23 cellular contexts compared by ENCODE assay signal in genomic region chr3:138940446-138940845, GRCh38. TPM values are rescaled to one million over a fixed set of nuclear protein-coding genes. Genes with fewer than 3 reads are reported as not detected.
"Had no signal": no experiment of that assay in that cellular context is flagged by ENCODE, and none has a peak within 500 bp of the region (broad histone marks: within the 10 kb centered on the region; RNA-seq: fewer than 3 reads in every experiment).

No MANE protein-coding gene starts in this region.

- H3K4me3 ChIP-seq: colonic mucosa, gastrocnemius medialis, left ventricle myocardium inferior, lower lobe of right lung, pancreas, psoas muscle, stomach, thoracic aorta, transverse colon had no signal

- DNase-seq: colonic mucosa; dermis blood vessel endothelial cell; effector CD4-positive, alpha-beta T cell; gastrocnemius medialis; immature natural killer cell; kidney; left cardiac atrium; left ventricle myocardium inferior; lower lobe of right lung; midbrain; nucleus accumbens; pancreas; psoas muscle; small intestine; stimulated activated CD4-positive, alpha-beta T cell treated with anti-CD3 and anti-CD28 coated beads, Interleukin-12 subunit alpha, Interleukin-12 subunit beta, amount 100 ng/mL, for 4 hours; stimulated activated naive CD4-positive, alpha-beta T cell; stomach; substantia nigra; transverse colon had no signal

- H3K36me3 ChIP-seq: colonic mucosa, gastrocnemius medialis, left ventricle myocardium inferior, lower lobe of right lung, neural progenitor cell, pancreas, stomach, thoracic aorta, transverse colon had no signal

- FAIRE-seq: kidney, pancreas, small intestine had no signal

- H3K27ac ChIP-seq: colonic mucosa, gastrocnemius medialis, left ventricle myocardium inferior, lower lobe of right lung, neural progenitor cell, pancreas, psoas muscle, stomach, transverse colon had no signal

- H3K9ac ChIP-seq: neural progenitor cell had no signal

- H2AFZ ChIP-seq: neural progenitor cell had no signal

- H3K9me3 ChIP-seq: colonic mucosa, gastrocnemius medialis, left ventricle myocardium inferior, lower lobe of right lung, pancreas, psoas muscle, stomach, thoracic aorta, transverse colon had no signal

RNA-seq across cellular contexts. Expression of gene FOXL2, which starts 6.5 kb away (rescaled TPM):
- total RNA-seq: dermis blood vessel endothelial cell; gastrocnemius medialis; kidney; left cardiac atrium; left ventricle myocardium inferior; lower lobe of right lung; natural killer cell treated with Interleukin-12 subunit alpha and Interleukin-12 subunit beta and Interleukin-15 and Interleukin-18, amount 100 ng/mL, for 72 hours; stomach; thoracic aorta; transverse colon; urinary bladder had no signal
- polyA plus RNA-seq: immature natural killer cell, small intestine, stomach, urinary bladder had no signal

RNA-seq across cellular contexts. Expression of gene FOXL2NB, which starts 6.6 kb away (rescaled TPM):
- total RNA-seq: colonic mucosa; gastrocnemius medialis; kidney; left cardiac atrium; left ventricle myocardium inferior; lower lobe of right lung; natural killer cell treated with Interleukin-12 subunit alpha and Interleukin-12 subunit beta and Interleukin-15 and Interleukin-18, amount 100 ng/mL, for 72 hours; stomach; thoracic aorta; transverse colon; urinary bladder had no signal
- polyA plus RNA-seq: immature natural killer cell, pancreas, small intestine, urinary bladder had no signal
